ENCODE assay signal across 27 cellular contexts in genomic region chr15:56385908-56386307, GRCh38.
"Had no signal": no experiment of that assay in that cellular context is flagged by ENCODE, and none has a peak within 500 bp of the region (broad histone marks: within the 10 kb centered on the region; RNA-seq: fewer than 3 reads in every experiment).

No MANE protein-coding gene starts in this region.

- FAIRE-seq: urothelium cell line had no signal

- ATAC-seq: stimulated activated effector memory CD8-positive, alpha-beta T cell treated with anti-CD3 and anti-CD28 coated beads, Interleukin-12 subunit alpha, Interleukin-12 subunit beta, amount 100 ng/mL, for 72 hours; stimulated activated memory B cell treated with anti-CD40 and anti-IgM and Interleukin-4, amounts not matched to agents 10 μg/mL and 1 μg/mL and 100 μg/mL, for 72 hours; stimulated activated naive B cell treated with anti-CD40 and anti-IgM and Interleukin-4, amounts not matched to agents 10 μg/mL and 1 μg/mL and 100 μg/mL, for 72 hours; stimulated activated naive CD8-positive, alpha-beta T cell treated with anti-CD3 and anti-CD28 coated beads, Interleukin-15, amount 100 ng/mL, for 72 hours; stimulated activated naive CD8-positive, alpha-beta T cell treated with anti-CD3 and anti-CD28 coated beads, Interleukin-15, Interleukin-2, amounts not matched to agents 100 U/mL and 50 U/mL, for 24 hours; upper lobe of right lung had no signal

- H3K27me3 ChIP-seq: stomach, suprapubic skin, testis, thyroid gland, tibial artery, tibial nerve, transverse colon, upper lobe of left lung, upper lobe of right lung, uterus, vagina had no signal

- H3K4me1 ChIP-seq: stomach, suprapubic skin, testis, thyroid gland, tibial artery, tibial nerve, transverse colon, upper lobe of left lung, upper lobe of right lung, uterus, vagina had no signal

- H3K9me3 ChIP-seq: stomach, suprapubic skin, testis, thoracic aorta, thyroid gland, tibial artery, tibial nerve, transverse colon, upper lobe of left lung, upper lobe of right lung, uterus, vagina had no signal

- H3K36me3 ChIP-seq: stomach, suprapubic skin, thoracic aorta, thyroid gland, tibial artery, transverse colon, upper lobe of left lung, upper lobe of right lung, uterus, vagina had no signal

- H3K27ac ChIP-seq: stomach, suprapubic skin, testis, thoracic aorta, thyroid gland, tibial artery, tibial nerve, transverse colon, upper lobe of left lung, upper lobe of right lung, uterus, vagina had no signal

- H3K4me3 ChIP-seq: stomach, suprapubic skin, testis, thoracic aorta, thyroid gland, tibial artery, tibial nerve, transverse colon, upper lobe of left lung, upper lobe of right lung, uterus, vagina had no signal

- DNase-seq: stimulated activated CD4-positive, alpha-beta T cell treated with anti-CD3 and anti-CD28 coated beads, Interleukin-2, amount 100 ng/mL, for 48 hours; stimulated activated CD4-positive, alpha-beta T cell treated with anti-CD3 and anti-CD28 coated beads, Interleukin-4, amount 100 ng/mL, for 1 hour; stimulated activated CD4-positive, alpha-beta T cell treated with anti-CD3 and anti-CD28 coated beads, Interleukin-4, amount 100 ng/mL, for 24 hours; stimulated activated CD4-positive, alpha-beta T cell treated with anti-CD3 and anti-CD28 coated beads, Interleukin-4, amount 100 ng/mL, for 4 hours; stimulated activated CD8-positive, alpha-beta memory T cell treated with anti-CD3 and anti-CD28 coated beads, Interleukin-4, amount 100 ng/mL, for 48 hours; stimulated activated naive B cell treated with anti-CD40 and anti-IgM and Interleukin-4, amounts not matched to agents 10 μg/mL and 1 μg/mL and 100 μg/mL, for 72 hours; stimulated activated naive CD4-positive, alpha-beta T cell; stimulated activated naive CD4-positive, alpha-beta T cell treated with Interleukin-2 at 50 U/mL for 16 hours; stimulated activated naive CD8-positive, alpha-beta T cell treated with anti-CD3 and anti-CD28 coated beads, Interleukin-15, amount 100 ng/mL, for 72 hours; stimulated activated naive CD8-positive, alpha-beta T cell treated with anti-CD3 and anti-CD28 coated beads, Interleukin-15, Interleukin-2, amounts not matched to agents 100 U/mL and 50 U/mL, for 24 hours; stomach; substantia nigra; testis; thyroid gland; tibial artery; transverse colon; trophoblast cell; upper lobe of left lung; upper lobe of right lung; uterus had no signal
